Comparison of ENCODE assay signal across 8 cellular contexts in the genomic region with DNA sequence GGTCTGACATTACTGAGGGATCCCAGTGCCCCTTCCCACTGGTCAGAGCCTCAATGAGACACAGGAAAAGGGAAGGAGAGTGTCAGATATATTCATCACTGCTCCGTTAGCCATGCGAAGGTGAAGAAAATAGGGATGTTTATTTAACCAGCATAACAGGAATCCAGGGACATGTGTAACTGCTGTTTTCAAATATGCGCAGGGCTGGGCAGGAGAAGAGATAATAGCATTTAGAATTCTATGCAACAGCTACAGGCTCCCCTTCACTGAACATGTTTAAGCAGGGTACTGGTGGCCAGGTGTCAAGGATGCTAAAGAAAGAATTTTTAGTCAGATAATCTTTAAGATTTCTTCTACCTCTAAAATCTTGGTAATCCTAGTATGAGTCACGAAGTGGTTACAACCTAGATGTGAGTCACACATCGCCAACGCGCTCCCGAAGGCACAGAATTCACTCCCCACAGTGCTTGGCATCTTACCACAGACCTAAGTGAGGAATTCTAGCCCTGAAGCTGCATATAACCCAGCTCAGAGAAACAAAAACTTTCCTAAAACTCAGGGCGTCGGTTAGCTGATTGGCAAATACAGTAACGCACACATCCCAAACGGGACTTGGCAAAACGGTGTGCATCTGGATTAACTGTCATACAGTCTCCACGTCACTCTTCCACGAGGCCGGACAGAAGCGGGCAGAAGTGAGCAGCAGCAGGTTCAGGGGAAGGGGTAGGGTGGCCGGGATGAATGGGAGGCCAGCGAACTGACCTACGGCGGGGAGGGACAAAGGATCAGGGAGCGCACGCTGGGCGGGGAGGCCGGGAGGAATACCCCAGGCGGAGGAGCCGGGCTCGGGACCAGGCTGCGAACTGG. TPM values are rescaled to one million over a fixed set of nuclear protein-coding genes. Genes with fewer than 3 reads are reported as not detected.
DNase-seq lines count a peak whose midpoint lies in the region; ATAC-seq, FAIRE-seq and TF ChIP-seq lines count a peak whose summit lies in the region.

No MANE protein-coding gene starts in this region.

- DNase-seq in CD1c-positive myeloid dendritic cell (ENCODE audit: extremely low spot score) (peak; percentile 90), HS-27A (ENCODE audit: low read depth) (peak; percentile 94), SJCRH30 (peak; percentile 69 to 78), cardiac septum (ENCODE audit: low spot score) (peak; percentile 77), urothelium cell line (ENCODE audit: low spot score) (peak; percentile 79)

- peak overlapping the region; percentile 96 for H3K4me2 ChIP-seq in parathyroid adenoma (ENCODE audit: low read length)

- intact Hi-C loops in cardiac septum (cut with DNase I) = loop anchor here (2.0 to 5.0 kb wide), 4 partner anchors 40 to 107 kb away; a partner anchor contains a TSS

- 3 to 4% (median 4%) methylated on average over 25 to 29 of the region's 29 CpGs for WGBS in adipose tissue, 3 donors

- H2AFZ ChIP-seq in parathyroid adenoma = peak overlapping the region; percentile 87

- TF ChIP-seq CTCF in parathyroid adenoma (IDR thresholded peaks at IDR 0.05) = no peak

- H3K4me1 ChIP-seq in SJCRH30 (peaks cover 21% of the 10 kb centered on the region), parathyroid adenoma (peaks cover 4% of the 10 kb centered on the region)

- H3K27me3 ChIP-seq in SJCRH30 (no peaks in the 10 kb centered on the region), parathyroid adenoma (ENCODE audit: control insufficient read depth, insufficient read depth, low read length) (no peaks in the 10 kb centered on the region)

- H3K9me3 ChIP-seq in SJCRH30 (replicated peaks) = no peaks in the 10 kb centered on the region
- no peaks in the 10 kb centered on the region for H3K9me3 ChIP-seq in parathyroid adenoma (ENCODE audit: control insufficient read depth, low read length)

- no peaks in the 10 kb centered on the region for H3K79me2 ChIP-seq in parathyroid adenoma

- ATAC-seq in GM19463 (IDR thresholded peaks at IDR 0.05; ENCODE audit: unreplicated experiment) = peak; percentile 30

- H3K4me3 ChIP-seq in SJCRH30 (peak overlapping the region; percentile 92), parathyroid adenoma (ENCODE audit: low read depth, low read length) (peak overlapping the region; percentile 75)

- peaks cover 3% of the 10 kb centered on the region; the same call in 1 of the 2 replicates for H3K36me3 ChIP-seq in SJCRH30
- no peaks in the 10 kb centered on the region for H3K36me3 ChIP-seq in parathyroid adenoma (ENCODE audit: control insufficient read depth, insufficient read depth, low read length)

- FAIRE-seq in urothelium cell line (lab: Jason Lieb, UNC) = no peak

- H3K9ac ChIP-seq in parathyroid adenoma = no peak overlapping the region

- H3K27ac ChIP-seq in SJCRH30 (peak overlapping the region; percentile 82), adipose tissue (ENCODE audit: low read depth, low read length) (peak overlapping the region; percentile 49), parathyroid adenoma (peak overlapping the region; percentile 82)

RNA-seq across cellular contexts. Expression of a gene that starts 1.1 kb away (rescaled TPM):
- total RNA-seq in SJCRH30 (2014; rRNA removed; shearing (Covaris generic)) = 81.8 and 89.7 TPM in 2 replicates
- polyA plus RNA-seq in adipose tissue = 10 to 100 TPM; 12.9 to 27.2 (median 26.5) TPM
- total RNA-seq in cardiac septum = 72.8 TPM

Comparison
In these comparisons a context has a peak if more than half of its experiments do, and no peak if none do; other contexts are left out.
1. Peak in every context shown above with its lines: DNase-seq, ATAC-seq, H3K4me3 ChIP-seq and H3K27ac ChIP-seq.